Comparison of ENCODE assay signal across 30 cellular contexts in genomic region chr19:39825531-39826076, GRCh38. TPM values are rescaled to one million over a fixed set of nuclear protein-coding genes. Genes with fewer than 3 reads are reported as not detected.
DNase-seq lines count a peak whose midpoint lies in the region; ATAC-seq and TF ChIP-seq lines count a peak whose summit lies in the region.
"Had no signal": no experiment of that assay in that cellular context is flagged by ENCODE, and none has a peak within 500 bp of the region (broad histone marks: within the 10 kb centered on the region; RNA-seq: fewer than 3 reads in every experiment).

No MANE protein-coding gene starts in this region.

- H4K8ac ChIP-seq in mesenchymal stem cell (ENCODE audit: low read length) = no peak overlapping the region

- WGBS in mesenchymal stem cell = 98% methylated on average over 10 of the region's 17 CpGs

- H3K23ac ChIP-seq in mesenchymal stem cell (ENCODE audit: low read length in 2 of 2) = no peak overlapping the region

- peaks cover 12 to 20% of the 10 kb centered on the region in 2 donors for H3K4me1 Mint-ChIP-seq in natural killer cell treated with Interleukin-12 subunit alpha and Interleukin-12 subunit beta and Interleukin-15 and Interleukin-18, amount 100 ng/mL, for 72 hours (ENCODE audit: low read depth in 2 of 2)
- H3K4me1 Mint-ChIP-seq in activated naive CD8-positive, alpha-beta T cell treated with anti-CD3 and anti-CD28 coated beads for 36 hours = peaks cover 10% of the 10 kb centered on the region

- H3K4me3 ChIP-seq in H7 (ENCODE audit: insufficient read depth, low read depth, low read length) (no peak overlapping the region), mesenchymal stem cell (ENCODE audit: insufficient read depth in 1 of 2, low read depth in 1 of 2, low read length in 2 of 2) (no peak overlapping the region), skeletal muscle tissue (ENCODE audit: low read length in 3 of 3) (no peak overlapping the region)
- H3K4me3 ChIP-seq: BLaER1 treated with 17β-estradiol and CSF1 and Interleukin-3, amounts not matched to agents 10 nM and 100 nM; body of pancreas; SK-N-MC; thyroid gland had no signal

- no peak overlapping the region for H2AK5ac ChIP-seq in mesenchymal stem cell (ENCODE audit: low read length, severe bottlenecking)

- no peak overlapping the region for H2BK12ac ChIP-seq in mesenchymal stem cell (ENCODE audit: low read length in 2 of 2)

- H3K4me2 ChIP-seq in mesenchymal stem cell (ENCODE audit: low read length, poor library complexity, severe bottlenecking) = no peak overlapping the region

- DNase-seq in H7 (peak; percentile 51), RWPE1 (ENCODE audit: low spot score) (no peak), mesenchymal stem cell (no peak)
- DNase-seq in natural killer cell treated with Interleukin-12 subunit alpha and Interleukin-12 subunit beta and Interleukin-15 and Interleukin-18, amount 100 ng/mL, for 72 hours (ENCODE audit: low spot score) = no peak
- DNase-seq in activated naive CD8-positive, alpha-beta T cell treated with anti-CD3 and anti-CD28 coated beads for 36 hours = no peak
- DNase-seq: activated CD4-positive, alpha-beta memory T cell treated with anti-CD3 and anti-CD28 coated beads for 36 hours; activated naive CD4-positive, alpha-beta T cell treated with anti-CD3 and anti-CD28 coated beads for 36 hours; cerebellar nuclear complex; DMS79 treated with DMSO at 0.1 percent for 48 hours; left cardiac atrium; NCI-H446 treated with DMSO at 0.1 percent for 48 hours; NCI-H774; posterior cingulate gyrus; stimulated activated CD8-positive, alpha-beta memory T cell treated with anti-CD3 and anti-CD28 coated beads, Interleukin-4, amount 100 ng/mL, for 48 hours; stimulated activated naive CD8-positive, alpha-beta T cell treated with anti-CD3 and anti-CD28 coated beads, Interleukin-15, amount 100 ng/mL, for 72 hours had no signal

- H2BK15ac ChIP-seq in mesenchymal stem cell (ENCODE audit: low read depth, poor library complexity, severe bottlenecking) = peak overlapping the region; percentile 2

- H3K27me3 ChIP-seq in H7 (ENCODE audit: control insufficient read depth, insufficient read depth, low read length) (no peaks in the 10 kb centered on the region), mesenchymal stem cell (ENCODE audit: control insufficient read depth in 1 of 2, insufficient read depth in 1 of 2, low read length in 2 of 2) (no peaks in the 10 kb centered on the region), skeletal muscle tissue (ENCODE audit: control insufficient read depth in 3 of 3, insufficient read depth in 3 of 3, low read length in 3 of 3) (no peaks in the 10 kb centered on the region)
- H3K27me3 ChIP-seq: BLaER1 treated with 17β-estradiol and CSF1 and Interleukin-3, amounts not matched to agents 10 nM and 100 nM; body of pancreas; dorsolateral prefrontal cortex; thyroid gland had no signal

- H3K18ac ChIP-seq in mesenchymal stem cell (ENCODE audit: low read depth in 1 of 2, low read length in 2 of 2) = no peak overlapping the region

- no peaks in the 10 kb centered on the region for H3K27me3 Mint-ChIP-seq in natural killer cell treated with Interleukin-12 subunit alpha and Interleukin-12 subunit beta and Interleukin-15 and Interleukin-18, amount 100 ng/mL, for 72 hours
- no peaks in the 10 kb centered on the region for H3K27me3 Mint-ChIP-seq in activated naive CD8-positive, alpha-beta T cell treated with anti-CD3 and anti-CD28 coated beads for 36 hours
- H3K27me3 Mint-ChIP-seq: activated CD4-positive, alpha-beta memory T cell treated with anti-CD3 and anti-CD28 coated beads for 36 hours; IgD-negative memory B cell; stimulated activated naive CD8-positive, alpha-beta T cell treated with anti-CD3 and anti-CD28 coated beads, Interleukin-15, amount 100 ng/mL, for 72 hours had no signal

- TF ChIP-seq CTCF in RWPE1 (conservative IDR thresholded peaks at IDR 0.05; ENCODE audit: low read depth) = no peak

- H3K4me3 Mint-ChIP-seq in natural killer cell treated with Interleukin-12 subunit alpha and Interleukin-12 subunit beta and Interleukin-15 and Interleukin-18, amount 100 ng/mL, for 72 hours = no peak overlapping the region
- H3K4me3 Mint-ChIP-seq in activated naive CD8-positive, alpha-beta T cell treated with anti-CD3 and anti-CD28 coated beads for 36 hours = no peak overlapping the region
- H3K4me3 Mint-ChIP-seq: activated CD4-positive, alpha-beta memory T cell treated with anti-CD3 and anti-CD28 coated beads for 36 hours; GM23338 had no signal

- no peaks in the 10 kb centered on the region for H3K9me3 Mint-ChIP-seq in natural killer cell treated with Interleukin-12 subunit alpha and Interleukin-12 subunit beta and Interleukin-15 and Interleukin-18, amount 100 ng/mL, for 72 hours
- no peaks in the 10 kb centered on the region for H3K9me3 Mint-ChIP-seq in activated naive CD8-positive, alpha-beta T cell treated with anti-CD3 and anti-CD28 coated beads for 36 hours
- H3K9me3 Mint-ChIP-seq: activated CD4-positive, alpha-beta memory T cell treated with anti-CD3 and anti-CD28 coated beads for 36 hours; activated naive CD4-positive, alpha-beta T cell treated with anti-CD3 and anti-CD28 coated beads for 36 hours; GM23338; IgD-negative memory B cell; neural crest cell; stimulated activated naive CD8-positive, alpha-beta T cell treated with anti-CD3 and anti-CD28 coated beads, Interleukin-15, amount 100 ng/mL, for 72 hours had no signal

- H3K9ac ChIP-seq in mesenchymal stem cell (ENCODE audit: low read length) (no peak overlapping the region), skeletal muscle tissue (ENCODE audit: low read depth in 1 of 3, low read length in 3 of 3) (peak overlapping the region in 1 of 3 donors; percentile 97)
- H3K9ac ChIP-seq: BLaER1 treated with 17β-estradiol and CSF1 and Interleukin-3, amounts not matched to agents 10 nM and 100 nM had no signal

- H3K14ac ChIP-seq in mesenchymal stem cell (ENCODE audit: low read length in 2 of 2) = no peak overlapping the region

- no peak for ATAC-seq in natural killer cell treated with Interleukin-12 subunit alpha and Interleukin-12 subunit beta and Interleukin-15 and Interleukin-18, amount 100 ng/mL, for 72 hours
- no peak for ATAC-seq in GM19452 (IDR thresholded peaks at IDR 0.05; ENCODE audit: unreplicated experiment)

- H3K79me1 ChIP-seq in mesenchymal stem cell (replicated peaks; ENCODE audit: low read length, poor library complexity, severe bottlenecking) = peaks cover 50% of the 10 kb centered on the region

- no peaks in the 10 kb centered on the region for H3K36me3 Mint-ChIP-seq in natural killer cell treated with Interleukin-12 subunit alpha and Interleukin-12 subunit beta and Interleukin-15 and Interleukin-18, amount 100 ng/mL, for 72 hours
- peaks cover 17% of the 10 kb centered on the region for H3K36me3 Mint-ChIP-seq in activated naive CD8-positive, alpha-beta T cell treated with anti-CD3 and anti-CD28 coated beads for 36 hours

- H3K9me3 ChIP-seq in mesenchymal stem cell (ENCODE audit: control insufficient read depth, low read length) (peaks cover 3% of the 10 kb centered on the region), skeletal muscle tissue (ENCODE audit: control insufficient read depth in 3 of 3, low read length in 3 of 3) (no peaks in the 10 kb centered on the region)
- H3K9me3 ChIP-seq: BLaER1 treated with 17β-estradiol and CSF1 and Interleukin-3, amounts not matched to agents 10 nM and 100 nM; body of pancreas; thyroid gland had no signal

- H2BK120ac ChIP-seq in mesenchymal stem cell (ENCODE audit: low read depth, low read length) = no peak overlapping the region

- no peak overlapping the region for H4K91ac ChIP-seq in mesenchymal stem cell (ENCODE audit: low read length)

- no peak overlapping the region for H2BK5ac ChIP-seq in mesenchymal stem cell (ENCODE audit: low read depth, low read length, poor library complexity, severe bottlenecking)

- CTCF ChIA-PET in RWPE1 (lab: Yijun Ruan, JAX) = no interaction called here

- no peak overlapping the region for H3K27ac Mint-ChIP-seq in natural killer cell treated with Interleukin-12 subunit alpha and Interleukin-12 subunit beta and Interleukin-15 and Interleukin-18, amount 100 ng/mL, for 72 hours
- no peak overlapping the region for H3K27ac Mint-ChIP-seq in activated naive CD8-positive, alpha-beta T cell treated with anti-CD3 and anti-CD28 coated beads for 36 hours
- H3K27ac Mint-ChIP-seq: activated CD4-positive, alpha-beta memory T cell treated with anti-CD3 and anti-CD28 coated beads for 36 hours; activated naive CD4-positive, alpha-beta T cell treated with anti-CD3 and anti-CD28 coated beads for 36 hours had no signal

- H3K36me3 ChIP-seq in H7 (replicated peaks; ENCODE audit: control insufficient read depth, insufficient read depth, low read length) (no peaks in the 10 kb centered on the region; the same call in none of the 2 replicates), mesenchymal stem cell (ENCODE audit: control insufficient read depth in 1 of 2, insufficient read depth in 2 of 2, low read depth in 1 of 2, low read length in 2 of 2) (peaks cover 45 to 53% of the 10 kb centered on the region in 2 experiments), skeletal muscle tissue (ENCODE audit: control insufficient read depth in 3 of 3, insufficient read depth in 3 of 3, low read length in 3 of 3) (peaks cover 43 to 49% (median 46%) of the 10 kb centered on the region in 3 donors)

- H3K4me1 ChIP-seq in mesenchymal stem cell (ENCODE audit: control insufficient read depth, insufficient read depth, low read depth, low read length) = peaks cover 19% of the 10 kb centered on the region
- H3K4me1 ChIP-seq in skeletal muscle tissue (ENCODE audit: control insufficient read depth in 3 of 3, insufficient read depth in 3 of 3, low read length in 3 of 3) = peaks cover 65 to 81% (median 69%) of the 10 kb centered on the region in 3 donors

- H3K4ac ChIP-seq in mesenchymal stem cell (ENCODE audit: low read depth in 1 of 2, low read length in 2 of 2) = no peak overlapping the region

- H3K27ac ChIP-seq in RWPE1 = peak overlapping the region; percentile 72
- no peak overlapping the region for H3K27ac ChIP-seq in mesenchymal stem cell (ENCODE audit: low read length, poor library complexity, severe bottlenecking)
- H3K27ac ChIP-seq in skeletal muscle tissue (ENCODE audit: low read depth, low read length) = peak overlapping the region; percentile 45
- H3K27ac ChIP-seq: SK-N-MC had no signal

- no peak overlapping the region for H2AFZ ChIP-seq in mesenchymal stem cell (ENCODE audit: low read depth, low read length)
- H2AFZ ChIP-seq: GM23338 had no signal

- POLR2A ChIA-PET in RWPE1 (lab: Yijun Ruan, JAX; ENCODE audit: low non-redundant PET) = interaction anchor here (0.7 kb wide), 1 partner anchor 9 kb away, joined by 3 read pairs; no protein-coding TSS in a partner anchor

RNA-seq across cellular contexts. Expression of gene DYRK1B, which starts 8.4 kb away (rescaled TPM):
- total RNA-seq in H7 (2014; rRNA removed; shearing (Covaris generic)) = 5.4 and 6.9 TPM in 2 replicates
- polyA plus RNA-seq in mesenchymal stem cell (2013, experiment 1 of 2) = 27.9 TPM
- polyA plus RNA-seq in mesenchymal stem cell (2013, experiment 2 of 2) = 27.0 TPM
- total RNA-seq in skeletal muscle tissue = 25.1 TPM
- 10 to 100 TPM in 1 of 2 donors, 1 to 10 TPM in 1; 7.5 to 10.5 TPM for total RNA-seq in natural killer cell treated with Interleukin-12 subunit alpha and Interleukin-12 subunit beta and Interleukin-15 and Interleukin-18, amount 100 ng/mL, for 72 hours
- 1 to 10 TPM; 3.8 to 4.9 TPM for total RNA-seq in activated naive CD8-positive, alpha-beta T cell treated with anti-CD3 and anti-CD28 coated beads for 36 hours

RNA-seq across cellular contexts. Expression of gene FBL, which starts 20.6 kb away (rescaled TPM):
- total RNA-seq in H7 (2014; rRNA removed; shearing (Covaris generic)) = 376 and 414 TPM in 2 replicates
- 147 TPM for polyA plus RNA-seq in mesenchymal stem cell (2013, experiment 1 of 2)
- 134 TPM for polyA plus RNA-seq in mesenchymal stem cell (2013, experiment 2 of 2)
- 386 TPM for total RNA-seq in skeletal muscle tissue
- total RNA-seq in natural killer cell treated with Interleukin-12 subunit alpha and Interleukin-12 subunit beta and Interleukin-15 and Interleukin-18, amount 100 ng/mL, for 72 hours = 100 to 1,000 TPM; 304 to 505 TPM
- total RNA-seq in activated naive CD8-positive, alpha-beta T cell treated with anti-CD3 and anti-CD28 coated beads for 36 hours = 100 to 1,000 TPM; 925 to 936 TPM

RNA-seq across cellular contexts. Expression of gene LEUTX, which starts 47.0 kb away (rescaled TPM):
- not detected in 2 replicates for total RNA-seq in H7 (2014; rRNA removed; shearing (Covaris generic))
- not detected for polyA plus RNA-seq in mesenchymal stem cell (2013, experiment 1 of 2)
- not detected for polyA plus RNA-seq in mesenchymal stem cell (2013, experiment 2 of 2)
- total RNA-seq in skeletal muscle tissue = not detected
- not detected for total RNA-seq in natural killer cell treated with Interleukin-12 subunit alpha and Interleukin-12 subunit beta and Interleukin-15 and Interleukin-18, amount 100 ng/mL, for 72 hours
- total RNA-seq in activated naive CD8-positive, alpha-beta T cell treated with anti-CD3 and anti-CD28 coated beads for 36 hours = not detected
- total RNA-seq: activated CD4-positive, alpha-beta memory T cell treated with anti-CD3 and anti-CD28 coated beads for 36 hours; activated naive CD4-positive, alpha-beta T cell treated with anti-CD3 and anti-CD28 coated beads for 36 hours; body of pancreas; dorsolateral prefrontal cortex; glomerular endothelial cell; GM23338; left cardiac atrium; lung microvascular endothelial cell; neural crest cell; right cardiac atrium; RPMI7951; T-helper 1 cell treated with Interleukin-12 subunit alpha and Interleukin-12 subunit beta and Interleukin-4 antibody, amounts not matched to agents 30 ng/mL and 1 ng/mL, for 36 hours; thyroid gland had no signal
- polyA plus RNA-seq: GM23338, IgD-negative memory B cell, right cardiac atrium had no signal
